Comparison of ENCODE assay signal across 26 cellular contexts in genomic region chrX:48514126-48514806, GRCh38. TPM values are rescaled to one million over a fixed set of nuclear protein-coding genes. Genes with fewer than 3 reads are reported as not detected.
DNase-seq lines count a peak whose midpoint lies in the region; FAIRE-seq and TF ChIP-seq lines count a peak whose summit lies in the region.
"Had no signal": no experiment of that assay in that cellular context is flagged by ENCODE, and none has a peak within 500 bp of the region (broad histone marks: within the 10 kb centered on the region; RNA-seq: fewer than 3 reads in every experiment).

No MANE protein-coding gene starts in this region.

- 95 to 100% methylated on average over 1 to 14 of the region's 16 CpGs for WGBS in endodermal cell (ENCODE audit: insufficient coverage in 1 of 2, insufficient read length in 1 of 2), 2 experiments
- WGBS in trophoblast cell (ENCODE audit: extremely low coverage, insufficient coverage, insufficient read length) = no CpG with 5 or more reads among the region's 16 CpGs

- H3K27me3 ChIP-seq in endodermal cell (ENCODE audit: control insufficient read depth, insufficient read depth, low read length, poor library complexity, severe bottlenecking) (no peaks in the 10 kb centered on the region), trophoblast cell (ENCODE audit: insufficient read depth, low read length) (no peaks in the 10 kb centered on the region)

- peak overlapping the region; percentile 17 for H4K8ac ChIP-seq in trophoblast cell (ENCODE audit: low read depth, low read length)

- no peak overlapping the region for H3K23ac ChIP-seq in trophoblast cell (ENCODE audit: low read length)

- H2BK5ac ChIP-seq in trophoblast cell (ENCODE audit: low read depth, low read length, poor library complexity) = peak overlapping the region; percentile 10

- H3K9ac ChIP-seq in endodermal cell (ENCODE audit: extremely low read depth, low read length, poor library complexity, severe bottlenecking) (no peak overlapping the region), trophoblast cell (ENCODE audit: low read length) (no peak overlapping the region)
- H3K9ac ChIP-seq: BLaER1 had no signal

- no peaks in the 10 kb centered on the region for H3K9me3 ChIP-seq in endodermal cell (ENCODE audit: control insufficient read depth, low read length)
- peaks cover 2% of the 10 kb centered on the region for H3K9me3 ChIP-seq in trophoblast cell (ENCODE audit: insufficient read depth, low read depth, low read length)
- H3K9me3 ChIP-seq: BLaER1 had no signal

- peak; percentile 29 for DNase-seq in ELF-1 (ENCODE audit: low read depth, low spot score)
- peak; percentile 26 for DNase-seq in NCI-H526 treated with DMSO at 0.1 percent for 48 hours (lab: John Stamatoyannopoulos, UW)
- DNase-seq in endodermal cell = no peak
- DNase-seq in trophoblast cell = peak; percentile 48 to 53
- DNase-seq in NOMO-1 treated with DMSO at 0.1 percent for 48 hours (lab: John Stamatoyannopoulos, UW; ENCODE audit: unreplicated experiment) = no peak
- no peak for DNase-seq in H54 (ENCODE audit: insufficient read length, low spot score)
- no peak for DNase-seq in GM03348 (ENCODE audit: low spot score)
- DNase-seq: CD4-positive, CD25-positive, alpha-beta regulatory T cell; DMS153; H7; Karpas-422; NCI-H1092 treated with DMSO at 0.1 percent for 48 hours; NCI-H1436; NCI-H187 treated with DMSO at 0.1 percent for 48 hours; NCI-H2107; NCI-H524; NCI-H82; NK-92 treated with Interleukin-12 subunit alpha and Interleukin-12 subunit beta, amount 100 ng/mL, for 24 hours; PC-9; SHP77 had no signal

- H3K4me2 ChIP-seq in trophoblast cell (ENCODE audit: low read length) = no peak overlapping the region
- H3K4me2 ChIP-seq: BLaER1, PC-9 had no signal

- H3K4ac ChIP-seq in trophoblast cell (ENCODE audit: low read depth, low read length) = no peak overlapping the region

- H2BK120ac ChIP-seq in trophoblast cell (ENCODE audit: insufficient read depth, low read length, poor library complexity) = peak overlapping the region; percentile 56

- H3K9me3 Mint-ChIP-seq in endodermal cell = peaks cover 68% of the 10 kb centered on the region
- H3K9me3 Mint-ChIP-seq: CD4-positive, CD25-positive, alpha-beta regulatory T cell had no signal

- H3K36me3 ChIP-seq in endodermal cell (ENCODE audit: control insufficient read depth, insufficient read depth, low read length) = peaks cover 56% of the 10 kb centered on the region
- peaks cover 0 to 2% of the 10 kb centered on the region in 2 experiments for H3K36me3 ChIP-seq in trophoblast cell (ENCODE audit: control insufficient read depth in 1 of 2, insufficient read depth in 2 of 2, low read length in 2 of 2)

- H3K18ac ChIP-seq in trophoblast cell (ENCODE audit: low read length) = no peak overlapping the region

- peaks cover 23% of the 10 kb centered on the region for H3K36me3 Mint-ChIP-seq in endodermal cell (ENCODE audit: low read depth)

- H3K4me3 ChIP-seq in endodermal cell (ENCODE audit: low read length) (peak overlapping the region; percentile 80), trophoblast cell (ENCODE audit: low read depth, low read length) (no peak overlapping the region)
- H3K4me3 ChIP-seq: BLaER1, GM12878, PC-9 had no signal

- no peak overlapping the region for H2AFZ ChIP-seq in trophoblast cell (ENCODE audit: insufficient read depth, low read length, poor library complexity)
- H2AFZ ChIP-seq: PC-9 had no signal

- H3K79me1 ChIP-seq in trophoblast cell (ENCODE audit: low read length) = peaks cover 14% of the 10 kb centered on the region

- peak overlapping the region; percentile 6 for H2BK12ac ChIP-seq in trophoblast cell (ENCODE audit: low read length)

- H3K27me3 Mint-ChIP-seq in endodermal cell (ENCODE audit: insufficient read depth) = no peaks in the 10 kb centered on the region
- H3K27me3 Mint-ChIP-seq: CD4-positive, CD25-positive, alpha-beta regulatory T cell had no signal

- peak overlapping the region; percentile 27 for H2AK5ac ChIP-seq in trophoblast cell (ENCODE audit: low read length)

- peak overlapping the region; percentile 87 for H4K91ac ChIP-seq in trophoblast cell (ENCODE audit: low read depth, low read length)

- TF ChIP-seq POLR2A in H54 (IDR thresholded peaks at IDR 0.05; ENCODE audit: low read depth, low read length) = no peak

- no peak overlapping the region for H4K12ac ChIP-seq in trophoblast cell (ENCODE audit: low read depth, low read length)

- no peak for FAIRE-seq in H54 (lab: Jason Lieb, UNC)
- FAIRE-seq: A204.1, G401.6, GM12878 had no signal

- no peak overlapping the region for H3K4me3 Mint-ChIP-seq in endodermal cell

- H3K27ac ChIP-seq in endodermal cell (ENCODE audit: low read depth, low read length) (no peak overlapping the region), trophoblast cell (ENCODE audit: low read depth, low read length) (peak overlapping the region; percentile 90)
- H3K27ac ChIP-seq: BLaER1, PC-9 had no signal

- peaks cover 4% of the 10 kb centered on the region for H3K4me1 Mint-ChIP-seq in endodermal cell

- H3K27ac Mint-ChIP-seq in endodermal cell = no peak overlapping the region
- H3K27ac Mint-ChIP-seq: CD4-positive, CD25-positive, alpha-beta regulatory T cell had no signal

- H3K79me2 ChIP-seq in trophoblast cell (ENCODE audit: control insufficient read depth, insufficient read depth, low read length, poor library complexity) = no peaks in the 10 kb centered on the region

- H3K4me1 ChIP-seq in endodermal cell (ENCODE audit: control insufficient read depth, insufficient read depth, low read length) = no peaks in the 10 kb centered on the region
- peaks cover 28 to 42% of the 10 kb centered on the region in 2 experiments for H3K4me1 ChIP-seq in trophoblast cell (ENCODE audit: control insufficient read depth in 1 of 2, insufficient read depth in 2 of 2, low read length in 2 of 2)

- TF ChIP-seq CTCF in endodermal cell (conservative IDR thresholded peaks at IDR 0.05) = no peak

- H3K14ac ChIP-seq in trophoblast cell (ENCODE audit: low read length) = peak overlapping the region; percentile 0

RNA-seq across cellular contexts. Expression of gene PORCN, which starts 5.5 kb away (rescaled TPM):
- total RNA-seq in endodermal cell = 10 to 100 TPM; 51.1 to 54.4 TPM
- 40.1 TPM for polyA plus RNA-seq in endodermal cell (2013, experiment 1 of 2)
- polyA plus RNA-seq in endodermal cell (2013, experiment 2 of 2) = 45.9 TPM
- 29.8 and 31.0 TPM in 2 replicates for polyA plus RNA-seq in trophoblast cell (2013)

RNA-seq across cellular contexts. Expression of gene EBP, which starts 7.3 kb away (rescaled TPM):
- total RNA-seq in endodermal cell = 100 to 1,000 TPM; 105 to 119 TPM
- 155 TPM for polyA plus RNA-seq in endodermal cell (2013, experiment 1 of 2)
- polyA plus RNA-seq in endodermal cell (2013, experiment 2 of 2) = 164 TPM
- polyA plus RNA-seq in trophoblast cell (2013) = 118 TPM in 2 replicates

RNA-seq across cellular contexts. Expression of gene TBC1D25, which starts 25.2 kb away (rescaled TPM):
- total RNA-seq in endodermal cell = 1 to 10 TPM; 7.0 to 7.6 TPM
- 7.3 TPM for polyA plus RNA-seq in endodermal cell (2013, experiment 1 of 2)
- 6.5 TPM for polyA plus RNA-seq in endodermal cell (2013, experiment 2 of 2)
- polyA plus RNA-seq in trophoblast cell (2013) = 7.7 and 7.9 TPM in 2 replicates

RNA-seq across cellular contexts. Expression of gene FTSJ1, which starts 38.3 kb away (rescaled TPM):
- 10 to 100 TPM; 47.3 to 54.3 TPM for total RNA-seq in endodermal cell
- polyA plus RNA-seq in endodermal cell (2013, experiment 1 of 2) = 46.1 TPM
- 43.6 TPM for polyA plus RNA-seq in endodermal cell (2013, experiment 2 of 2)
- polyA plus RNA-seq in trophoblast cell (2013) = 48.6 and 51.3 TPM in 2 replicates

RNA-seq across cellular contexts. Expression of gene SLC38A5, which starts 44.2 kb away (rescaled TPM):
- 10 to 100 TPM; 22.4 to 40.7 TPM for total RNA-seq in endodermal cell
- 23.3 TPM for polyA plus RNA-seq in endodermal cell (2013, experiment 1 of 2)
- polyA plus RNA-seq in endodermal cell (2013, experiment 2 of 2) = 26.2 TPM
- polyA plus RNA-seq in trophoblast cell (2013) = 0.71 and 0.86 TPM in 2 replicates
- total RNA-seq: Daoy, SK-MEL-5 had no signal

Comparison
In these comparisons a context has a peak if more than half of its experiments do, and no peak if none do; other contexts are left out.
1. DNase-seq: peak in ELF-1 (single experiment), NCI-H526 treated with DMSO at 0.1 percent for 48 hours (single experiment) and trophoblast cell (2 of 2); none in endodermal cell (single experiment), NOMO-1 treated with DMSO at 0.1 percent for 48 hours (single experiment), H54 (single experiment) and GM03348 (single experiment).